8 cellular contexts compared by ENCODE assay signal in genomic region chr12:26701604-26702215, GRCh38.
A peak's percentile ranks its signal among the peaks of the same experiment; 100 is the strongest.
DNase-seq lines count a peak whose midpoint lies in the region; ATAC-seq and TF ChIP-seq lines count a peak whose summit lies in the region.

No MANE protein-coding gene starts in this region.

- no peak overlapping the region for H3K27ac ChIP-seq in adrenal gland

- H3K4me3 ChIP-seq in adrenal gland: no peak overlapping the region

- no peak overlapping the region for H3K4me3 Mint-ChIP-seq in activated CD4-positive, alpha-beta T cell treated with anti-CD3 and anti-CD28 coated beads for 36 hours

- H3K27ac Mint-ChIP-seq in activated CD4-positive, alpha-beta T cell treated with anti-CD3 and anti-CD28 coated beads for 36 hours: no peak overlapping the region

- H3K4me1 Mint-ChIP-seq in activated CD4-positive, alpha-beta T cell treated with anti-CD3 and anti-CD28 coated beads for 36 hours: peaks cover 13% of the 10 kb centered on the region

- intact Hi-C loops in activated CD4-positive, alpha-beta T cell treated with anti-CD3 and anti-CD28 coated beads for 36 hours (cut with DNase I, micrococcal nuclease): loop anchor here (1.0 to 5.0 kb wide), 3 partner anchors 269 to 605 kb away; no protein-coding TSS in a partner anchor
- intact Hi-C loops in adrenal gland (cut with DNase I): loop anchor here in 1 of 2 donors (5.0 to 10.0 kb wide), 2 partner anchors 47 to 604 kb away; no protein-coding TSS in a partner anchor

- no peak for TF ChIP-seq POLR2A in adrenal gland (IDR thresholded peaks at IDR 0.05)

- H3K9me3 Mint-ChIP-seq in activated CD4-positive, alpha-beta T cell treated with anti-CD3 and anti-CD28 coated beads for 36 hours (ENCODE audit: low read depth): no peaks in the 10 kb centered on the region

- peak; percentile 51 for ATAC-seq in activated CD4-positive, alpha-beta T cell treated with anti-CD3 and anti-CD28 coated beads for 36 hours
- no peak for ATAC-seq in GM19328 (IDR thresholded peaks at IDR 0.05; ENCODE audit: unreplicated experiment)
- ATAC-seq in HG03432 (IDR thresholded peaks at IDR 0.05; ENCODE audit: unreplicated experiment): no peak

- CTCF ChIA-PET in activated CD4-positive, alpha-beta T cell treated with anti-CD3 and anti-CD28 coated beads for 36 hours (lab: Charles Lee): interaction anchor here (0.5 to 2.9 kb wide), 28 partner anchors 9 to 1466 kb away, joined by 3 to 12 read pairs (median 4); partner anchors contain the start of gene ITPR2

- H3K27me3 Mint-ChIP-seq in activated CD4-positive, alpha-beta T cell treated with anti-CD3 and anti-CD28 coated beads for 36 hours: no peaks in the 10 kb centered on the region

- H3K9me3 ChIP-seq in adrenal gland (replicated peaks in 1 of 3): no peaks in the 10 kb centered on the region

- POLR2A ChIA-PET in activated CD4-positive, alpha-beta T cell treated with anti-CD3 and anti-CD28 coated beads for 36 hours (lab: Charles Lee): interaction anchor here (0.5 kb wide), 1 partner anchor 179 kb away, joined by 3 read pairs; no protein-coding TSS in a partner anchor

- no peaks in the 10 kb centered on the region for H3K27me3 ChIP-seq in adrenal gland

- no peaks in the 10 kb centered on the region for H3K36me3 ChIP-seq in adrenal gland (replicated peaks in 1 of 2)

- peaks cover 0 to 16% of the 10 kb centered on the region in 2 donors for H3K4me1 ChIP-seq in adrenal gland (replicated peaks in 1 of 2)

- DNase-seq in activated CD4-positive, alpha-beta T cell treated with anti-CD3 and anti-CD28 coated beads for 36 hours: no peak
- no peak for DNase-seq in activated CD4-positive, alpha-beta T cell treated with anti-CD3 and anti-CD28 coated beads, Interleukin-2, amount 50 U/mL, for 4 hours
- peak; percentile 74 for DNase-seq in NCI-H146 treated with DMSO at 0.1 percent for 48 hours (lab: John Stamatoyannopoulos, UW; ENCODE audit: unreplicated experiment)
- no peak for DNase-seq in adrenal gland
- DNase-seq in kidney tubule cell (ENCODE audit: low spot score): peak; percentile 45
- no peak for DNase-seq in activated effector memory CD4-positive, alpha-beta T cell treated with anti-CD3 and anti-CD28 coated beads, Interleukin-2, amount 50 U/mL, for 16 hours

- H3K36me3 Mint-ChIP-seq in activated CD4-positive, alpha-beta T cell treated with anti-CD3 and anti-CD28 coated beads for 36 hours (ENCODE audit: low read depth): peaks cover 20% of the 10 kb centered on the region

- WGBS in adrenal gland, 4 donors: 86 to 96% (median 90%) methylated on average over 1 of the region's 1 CpG

- TF ChIP-seq CTCF in adrenal gland (IDR thresholded peaks at IDR 0.05): peak; percentile 46 to 76 (median 62)

Comparison
In these comparisons a context has a peak if more than half of its experiments do, and no peak if none do; other contexts are left out.
1. DNase-seq: peak in NCI-H146 treated with DMSO at 0.1 percent for 48 hours (single experiment) and kidney tubule cell (single experiment); none in activated CD4-positive, alpha-beta T cell treated with anti-CD3 and anti-CD28 coated beads for 36 hours (single experiment), activated CD4-positive, alpha-beta T cell treated with anti-CD3 and anti-CD28 coated beads, Interleukin-2, amount 50 U/mL, for 4 hours (0 of 2), adrenal gland (0 of 7) and activated effector memory CD4-positive, alpha-beta T cell treated with anti-CD3 and anti-CD28 coated beads, Interleukin-2, amount 50 U/mL, for 16 hours (single experiment).